In genomic region chr6:18328549-18328922, GRCh38 we compare ENCODE assay signal across 15 cellular contexts. TPM values are rescaled to one million over a fixed set of nuclear protein-coding genes. Genes with fewer than 3 reads are reported as not detected.
A peak's percentile ranks its signal among the peaks of the same experiment; 100 is the strongest.
DNase-seq lines count a peak whose midpoint lies in the region; ATAC-seq and TF ChIP-seq lines count a peak whose summit lies in the region.
"Had no signal": no experiment of that assay in that cellular context is flagged by ENCODE, and none has a peak within 500 bp of the region (broad histone marks: within the 10 kb centered on the region; RNA-seq: fewer than 3 reads in every experiment).

No MANE protein-coding gene starts in this region.

- peaks cover 4% of the 10 kb centered on the region; the same call in 1 of the 2 replicates for H3K4me1 ChIP-seq in HEK293 (ENCODE audit: control insufficient read depth, insufficient read depth, low read length)
- no peaks in the 10 kb centered on the region for H3K4me1 ChIP-seq in BE2C
- H3K4me1 ChIP-seq: colonic mucosa had no signal

- H3K9me3 Mint-ChIP-seq in stimulated activated naive B cell treated with anti-CD40 and anti-IgM and Interleukin-4, amounts not matched to agents 10 μg/mL and 1 μg/mL and 100 μg/mL, for 72 hours, result peaks cover 0 to 2% of the 10 kb centered on the region in 2 donors

- H3K4me3 ChIP-seq in HEK293 (ENCODE audit: low read depth, low read length) (no peak overlapping the region), BE2C (ENCODE audit: low read depth, low read length) (no peak overlapping the region)
- H3K4me3 ChIP-seq: colonic mucosa had no signal

- no peaks in the 10 kb centered on the region for H3K27me3 Mint-ChIP-seq in stimulated activated naive B cell treated with anti-CD40 and anti-IgM and Interleukin-4, amounts not matched to agents 10 μg/mL and 1 μg/mL and 100 μg/mL, for 72 hours

- CTCF ChIA-PET in HEK293 (lab: Yijun Ruan, JAX), result interaction anchor here (12.3 kb wide), 1 partner anchor 175 kb away, joined by 252 read pairs; no protein-coding TSS in a partner anchor

- no peak overlapping the region for H3K27ac ChIP-seq in HEK293 (ENCODE audit: extremely low read depth, low read depth, low read length)
- H3K27ac ChIP-seq in VCaP, result peak overlapping the region; percentile 59; the same call in 1 of the 2 replicates
- H3K27ac ChIP-seq: colonic mucosa had no signal

- peak overlapping the region in 1 of 2 donors; percentile 12 for H3K4me3 Mint-ChIP-seq in stimulated activated naive B cell treated with anti-CD40 and anti-IgM and Interleukin-4, amounts not matched to agents 10 μg/mL and 1 μg/mL and 100 μg/mL, for 72 hours

- POLR2A ChIA-PET in HEK293 (lab: Yijun Ruan, JAX), result no interaction called here

- H3K36me3 ChIP-seq in HEK293 (ENCODE audit: control insufficient read depth in 2 of 2, insufficient read depth in 1 of 2, low read length in 2 of 2), result no peaks in the 10 kb centered on the region
- no peaks in the 10 kb centered on the region for H3K36me3 ChIP-seq in BE2C
- H3K36me3 ChIP-seq: colonic mucosa had no signal

- peaks cover 33 to 47% of the 10 kb centered on the region in 2 donors for H3K4me1 Mint-ChIP-seq in stimulated activated naive B cell treated with anti-CD40 and anti-IgM and Interleukin-4, amounts not matched to agents 10 μg/mL and 1 μg/mL and 100 μg/mL, for 72 hours

- H3K27ac Mint-ChIP-seq in stimulated activated naive B cell treated with anti-CD40 and anti-IgM and Interleukin-4, amounts not matched to agents 10 μg/mL and 1 μg/mL and 100 μg/mL, for 72 hours, result peak overlapping the region; percentile 49

- H3K9me3 ChIP-seq in HEK293 (ENCODE audit: control insufficient read depth, insufficient read depth, low read depth, low read length) (no peaks in the 10 kb centered on the region), BE2C (no peaks in the 10 kb centered on the region)
- H3K9me3 ChIP-seq: colonic mucosa had no signal

- peak; percentile 77 for DNase-seq in left kidney (ENCODE audit: low read depth, low spot score)
- no peak for DNase-seq in stimulated activated naive B cell treated with anti-CD40 and anti-IgM and Interleukin-4, amounts not matched to agents 10 μg/mL and 1 μg/mL and 100 μg/mL, for 72 hours
- no peak for DNase-seq in activated CD8-positive, alpha-beta memory T cell treated with anti-CD3 and anti-CD28 coated beads for 24 hours
- no peak for DNase-seq in BE2C
- DNase-seq in NCI-H2107 (lab: John Stamatoyannopoulos, UW), result no peak
- DNase-seq: activated CD4-positive, CD25-positive, alpha-beta regulatory T cell treated with anti-CD3 and anti-CD28 coated beads, Interleukin-2, amount 50 U/mL, for 72 hours; activated T-cell treated with anti-CD3 and anti-CD28 coated beads, Interleukin-2, amount 50 U/mL, for 48 hours; colonic mucosa; DND-41; NCI-H1105 treated with DMSO at 0.1 percent for 48 hours; NCI-H345; stimulated activated CD4-positive, alpha-beta T cell treated with anti-CD3 and anti-CD28 coated beads, Interleukin-15, amount 100 ng/mL, for 24 hours had no signal

- peak; percentile 55 to 61 for ATAC-seq in stimulated activated naive B cell treated with anti-CD40 and anti-IgM and Interleukin-4, amounts not matched to agents 10 μg/mL and 1 μg/mL and 100 μg/mL, for 72 hours (replicated peaks)
- ATAC-seq in HG03571 (IDR thresholded peaks at IDR 0.05; ENCODE audit: unreplicated experiment), result no peak

- TF ChIP-seq CTCF in HEK293 (tag by site-specific recombination; IDR thresholded peaks at IDR 0.05) (no peak), VCaP (conservative IDR thresholded peaks at IDR 0.05) (no peak), BE2C (IDR thresholded peaks at IDR 0.05; ENCODE audit: low read depth, low read length) (no peak)

- peaks cover 0 to 1% of the 10 kb centered on the region in 2 donors for H3K36me3 Mint-ChIP-seq in stimulated activated naive B cell treated with anti-CD40 and anti-IgM and Interleukin-4, amounts not matched to agents 10 μg/mL and 1 μg/mL and 100 μg/mL, for 72 hours

- H3K27me3 ChIP-seq in BE2C, result no peaks in the 10 kb centered on the region
- H3K27me3 ChIP-seq: colonic mucosa had no signal

TF ChIP-seq in HEK293, 187 proteins besides CTCF, POLR2A, EP300 and RAD21:
- 0 out of 2 replicates have a peak, but pooled peaks have one; percentile 23 for TF ChIP-seq SCRT2 (tag by site-specific recombination; IDR thresholded peaks at IDR 0.05)
- no peak for TF ChIP-seq ZNF670 (tag by site-specific recombination; IDR thresholded peaks at IDR 0.05; ENCODE audit: low read depth)
- TF ChIP-seq MYNN (tag by site-specific recombination; IDR thresholded peaks at IDR 0.05; ENCODE audit: borderline replicate concordance), result no peak
- no peak for TF ChIP-seq SALL2 (tag by site-specific recombination; IDR thresholded peaks at IDR 0.05; ENCODE audit: borderline replicate concordance)
- TF ChIP-seq OSR2 (tag by site-specific recombination; IDR thresholded peaks at IDR 0.05), result 0 out of 2 replicates have a peak, but pooled peaks have one; percentile 29

RNA-seq across cellular contexts. Expression of gene RNF144B, which starts 58.6 kb away (rescaled TPM):
- not detected for polyA plus RNA-seq in BE2C (2012; ENCODE audit: insufficient read depth, insufficient read length, low read depth)
